16 cellular contexts compared by ENCODE assay signal in genomic region chr13:100389617-100390016, GRCh38.
DNase-seq lines count a peak whose midpoint lies in the region; ATAC-seq and TF ChIP-seq lines count a peak whose summit lies in the region.
"Had no signal": no experiment of that assay in that cellular context is flagged by ENCODE, and none has a peak within 500 bp of the region (broad histone marks: within the 10 kb centered on the region; RNA-seq: fewer than 3 reads in every experiment).

No MANE protein-coding gene starts in this region.

- TF ChIP-seq CTCF in Loucy (conservative IDR thresholded peaks at IDR 0.05; ENCODE audit: low read length) (no peak), glutamatergic neuron (IDR thresholded peaks at IDR 0.05; ENCODE audit: partially characterized antibody, unreplicated experiment) (no peak)

- H3K27ac ChIP-seq in BLaER1 treated with 17β-estradiol and CSF1 and Interleukin-3, amounts not matched to agents 10 nM and 100 nM: no peak overlapping the region
- H3K27ac ChIP-seq: SJSA1 had no signal

- H4K20me1 ChIP-seq in BLaER1 treated with 17β-estradiol and CSF1 and Interleukin-3, amounts not matched to agents 10 nM and 100 nM: no peaks in the 10 kb centered on the region
- no peaks in the 10 kb centered on the region for H4K20me1 ChIP-seq in Loucy (ENCODE audit: insufficient read depth, low read length, poor library complexity, severe bottlenecking)

- peaks cover 0 to 8% (median 0%) of the 10 kb centered on the region in 11 experiments; a peak in 4 of 22 replicates for H3K9me3 ChIP-seq in BLaER1 treated with 17β-estradiol and CSF1 and Interleukin-3, amounts not matched to agents 10 nM and 100 nM (replicated peaks in 1 of 11)
- no peaks in the 10 kb centered on the region for H3K9me3 ChIP-seq in Loucy (ENCODE audit: insufficient read depth, low read depth, low read length)
- H3K9me3 ChIP-seq: SJSA1 had no signal

- no peak overlapping the region for H3K4me3 Mint-ChIP-seq in glutamatergic neuron (ENCODE audit: unreplicated experiment)
- H3K4me3 Mint-ChIP-seq: CD4-positive, alpha-beta T cell; IgD-negative memory B cell had no signal

- H3K4me2 ChIP-seq in BLaER1 treated with 17β-estradiol and CSF1 and Interleukin-3, amounts not matched to agents 10 nM and 100 nM: peak overlapping the region; percentile 15 to 72 (median 53); a peak in 19 of 22 replicates
- peak overlapping the region; percentile 90 for H3K4me2 ChIP-seq in Loucy (ENCODE audit: low read depth, low read length, poor library complexity, severe bottlenecking)

- H3K4me1 ChIP-seq in BLaER1 treated with 17β-estradiol and CSF1 and Interleukin-3, amounts not matched to agents 10 nM and 100 nM: peaks cover 38 to 57% (median 48%) of the 10 kb centered on the region in 10 experiments
- H3K4me1 ChIP-seq in Loucy (ENCODE audit: insufficient read depth, low read length, poor library complexity, severe bottlenecking): peaks cover 40% of the 10 kb centered on the region

- no peaks in the 10 kb centered on the region for H3K9me2 ChIP-seq in Loucy (replicated peaks; ENCODE audit: low read depth, low read length)

- H3K27ac Mint-ChIP-seq in glutamatergic neuron (ENCODE audit: unreplicated experiment): no peak overlapping the region
- H3K27ac Mint-ChIP-seq: CD4-positive, alpha-beta T cell; IgD-negative memory B cell had no signal

- H3K36me3 ChIP-seq in BLaER1 treated with 17β-estradiol and CSF1 and Interleukin-3, amounts not matched to agents 10 nM and 100 nM: no peaks in the 10 kb centered on the region
- H3K36me3 ChIP-seq in Loucy (ENCODE audit: insufficient read depth, low read length): no peaks in the 10 kb centered on the region

- H3K4me3 ChIP-seq in BLaER1 treated with 17β-estradiol and CSF1 and Interleukin-3, amounts not matched to agents 10 nM and 100 nM: no peak overlapping the region
- peak overlapping the region; percentile 66 for H3K4me3 ChIP-seq in Loucy (ENCODE audit: low read length, poor library complexity, severe bottlenecking)
- H3K4me3 ChIP-seq: SJSA1 had no signal

- peak; percentile 59 for DNase-seq in G401 (ENCODE audit: low spot score)
- peak; percentile 47 for DNase-seq in glutamatergic neuron
- no peak for DNase-seq in NCI-H1930 (lab: John Stamatoyannopoulos, UW)
- DNase-seq: CD4-positive, alpha-beta T cell; NCI-H1092 treated with DMSO at 0.1 percent for 48 hours; NCI-H1694; NCI-H2107; NCI-H345; NCI-H526 treated with DMSO at 0.1 percent for 48 hours; NK-92 treated with Interleukin-12 subunit alpha and Interleukin-12 subunit beta, amount 100 ng/mL, for 24 hours had no signal

- no peaks in the 10 kb centered on the region for H3K9me3 Mint-ChIP-seq in glutamatergic neuron (ENCODE audit: unreplicated experiment)
- H3K9me3 Mint-ChIP-seq: CD4-positive, alpha-beta T cell; IgD-negative memory B cell had no signal

- H3K36me3 Mint-ChIP-seq in glutamatergic neuron (ENCODE audit: unreplicated experiment): no peaks in the 10 kb centered on the region

- H3K4me1 Mint-ChIP-seq in glutamatergic neuron (ENCODE audit: low read depth, unreplicated experiment): peaks cover 4% of the 10 kb centered on the region

- ATAC-seq in HG02938 (IDR thresholded peaks at IDR 0.05; ENCODE audit: unreplicated experiment): no peak
- no peak for ATAC-seq in HG03159 (IDR thresholded peaks at IDR 0.05; ENCODE audit: unreplicated experiment)

- in situ Hi-C loops in G401 (cut with HindIII; ENCODE audit: low sequenced_read_pairs): no loop called here

- H2AFZ ChIP-seq in Loucy (ENCODE audit: low read length): peak overlapping the region; percentile 29; the same call in 1 of the 2 replicates

- no peaks in the 10 kb centered on the region for H3K27me3 ChIP-seq in BLaER1 treated with 17β-estradiol and CSF1 and Interleukin-3, amounts not matched to agents 10 nM and 100 nM
- H3K27me3 ChIP-seq in Loucy (ENCODE audit: insufficient read depth, low read length, poor library complexity, severe bottlenecking): no peaks in the 10 kb centered on the region
- H3K27me3 ChIP-seq: SJSA1 had no signal

- no peaks in the 10 kb centered on the region for H3K27me3 Mint-ChIP-seq in glutamatergic neuron (ENCODE audit: unreplicated experiment)
- H3K27me3 Mint-ChIP-seq: CD4-positive, alpha-beta T cell; IgD-negative memory B cell had no signal

- H3K79me2 ChIP-seq in Loucy (ENCODE audit: insufficient read depth, low read length): no peaks in the 10 kb centered on the region

- peaks cover 5% of the 10 kb centered on the region; the same call in 1 of the 2 replicates for H3F3A ChIP-seq in Loucy (ENCODE audit: low read depth)

- H3K9ac ChIP-seq in BLaER1 treated with 17β-estradiol and CSF1 and Interleukin-3, amounts not matched to agents 10 nM and 100 nM: no peak overlapping the region
- peak overlapping the region; percentile 70 for H3K9ac ChIP-seq in Loucy (ENCODE audit: low read depth, low read length, poor library complexity, severe bottlenecking)

Comparison
In these comparisons a context has a peak if more than half of its experiments do, and no peak if none do; other contexts are left out.
1. DNase-seq: peak in G401 (single experiment) and glutamatergic neuron (single experiment); none in NCI-H1930 (0 of 2).